ENCODE assay signal across 1 cellular context in the genomic region with DNA sequence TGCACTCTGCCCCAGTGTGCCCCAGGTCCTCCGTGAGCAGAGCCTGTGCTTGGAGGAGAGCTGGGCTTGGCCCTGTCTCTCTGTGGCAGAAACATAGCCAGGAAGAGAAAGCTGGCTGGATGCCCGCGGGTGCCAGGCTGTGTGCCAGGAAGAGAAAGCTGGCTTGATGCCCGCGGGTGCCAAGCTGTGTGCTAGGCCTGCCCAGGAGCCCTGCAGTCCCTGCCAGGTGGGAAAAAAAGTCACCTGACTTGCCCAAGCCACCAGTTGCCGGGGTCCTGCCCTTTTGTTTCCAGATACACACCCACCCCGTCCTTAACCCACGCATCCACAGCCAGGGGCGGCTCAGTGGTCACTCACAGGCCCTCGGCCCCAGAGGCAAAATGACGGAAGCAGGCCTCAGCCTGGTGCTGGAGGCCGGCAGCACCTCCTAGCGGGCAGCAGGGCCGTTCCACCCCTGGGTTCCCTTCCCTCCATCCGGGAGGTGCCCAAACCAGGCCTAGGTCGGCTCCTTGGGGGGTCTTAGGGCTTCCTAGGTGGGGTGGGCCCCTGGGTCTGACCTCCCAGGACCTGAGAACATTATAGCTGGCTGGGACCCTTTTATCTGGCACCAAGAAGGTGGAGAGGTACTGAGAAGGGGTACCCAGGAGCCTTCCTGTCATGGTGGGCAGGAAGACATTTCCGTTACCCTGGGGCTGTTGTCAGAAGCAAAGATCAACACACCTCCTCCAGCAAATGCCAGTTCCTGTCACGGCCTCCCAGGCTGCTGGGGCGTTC.
TF ChIP-seq lines count a peak whose summit lies in the region.

No MANE protein-coding gene starts in this region.

TF ChIP-seq in HepG2, 621 proteins besides CTCF, POLR2A, EP300 and RAD21 (continued from another document and continues in another):
- TF ChIP-seq, protein P1, sequence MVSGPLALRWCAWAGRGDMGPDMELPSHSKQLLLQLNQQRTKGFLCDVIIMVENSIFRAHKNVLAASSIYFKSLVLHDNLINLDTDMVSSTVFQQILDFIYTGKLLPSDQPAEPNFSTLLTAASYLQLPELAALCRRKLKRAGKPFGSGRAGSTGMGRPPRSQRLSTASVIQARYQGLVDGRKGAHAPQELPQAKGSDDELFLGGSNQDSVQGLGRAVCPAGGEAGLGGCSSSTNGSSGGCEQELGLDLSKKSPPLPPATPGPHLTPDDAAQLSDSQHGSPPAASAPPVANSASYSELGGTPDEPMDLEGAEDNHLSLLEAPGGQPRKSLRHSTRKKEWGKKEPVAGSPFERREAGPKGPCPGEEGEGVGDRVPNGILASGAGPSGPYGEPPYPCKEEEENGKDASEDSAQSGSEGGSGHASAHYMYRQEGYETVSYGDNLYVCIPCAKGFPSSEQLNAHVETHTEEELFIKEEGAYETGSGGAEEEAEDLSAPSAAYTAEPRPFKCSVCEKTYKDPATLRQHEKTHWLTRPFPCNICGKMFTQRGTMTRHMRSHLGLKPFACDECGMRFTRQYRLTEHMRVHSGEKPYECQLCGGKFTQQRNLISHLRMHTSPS (CRISPR knock-in tag; IDR thresholded peaks at IDR 0.05; ENCODE audit: low read depth), result peak; percentile 60
- TF ChIP-seq HMG20B (CRISPR knock-in tag; conservative IDR thresholded peaks at IDR 0.05) (no peak), TBX2 (CRISPR knock-in tag; IDR thresholded peaks at IDR 0.05; ENCODE audit: borderline replicate concordance) (peak; percentile 39), ZNF776 (CRISPR knock-in tag; IDR thresholded peaks at IDR 0.05) (no peak), NCOA1 (CRISPR knock-in tag; IDR thresholded peaks at IDR 0.05) (peak; percentile 58; the same call in 1 of the 2 replicates), ZNF383 (CRISPR knock-in tag; IDR thresholded peaks at IDR 0.05; ENCODE audit: borderline replicate concordance) (no peak), PHF8 (CRISPR knock-in tag; IDR thresholded peaks at IDR 0.05) (peak; percentile 42; the same call in 1 of the 2 replicates), ZNF17 (CRISPR knock-in tag; IDR thresholded peaks at IDR 0.05) (no peak), MBNL3 (CRISPR knock-in tag; conservative IDR thresholded peaks at IDR 0.05) (no peak), SOX5 (CRISPR knock-in tag; IDR thresholded peaks at IDR 0.05; ENCODE audit: borderline replicate concordance) (no peak), ZNF468 (CRISPR knock-in tag; IDR thresholded peaks at IDR 0.05) (no peak), ZBTB8A (CRISPR knock-in tag; IDR thresholded peaks at IDR 0.05; ENCODE audit: borderline replicate concordance, low read depth) (no peak), ZNF331 (CRISPR knock-in tag; IDR thresholded peaks at IDR 0.05) (no peak), NFIB (CRISPR knock-in tag; IDR thresholded peaks at IDR 0.05; ENCODE audit: borderline replicate concordance) (no peak), ZNF773 (CRISPR knock-in tag; IDR thresholded peaks at IDR 0.05; ENCODE audit: borderline replicate concordance) (no peak), CENPT (CRISPR knock-in tag; IDR thresholded peaks at IDR 0.05; ENCODE audit: low read depth) (no peak), TAF15 (IDR thresholded peaks at IDR 0.05; ENCODE audit: low read depth, low read length, poor library complexity, severe bottlenecking) (no peak), KLF9 (CRISPR knock-in tag; IDR thresholded peaks at IDR 0.05; ENCODE audit: low read depth) (no peak), ZNF232 (CRISPR knock-in tag; IDR thresholded peaks at IDR 0.05; ENCODE audit: borderline replicate concordance) (0 out of 2 replicates have a peak, but pooled peaks have one; percentile 57), ZBTB3 (CRISPR knock-in tag; IDR thresholded peaks at IDR 0.05; ENCODE audit: borderline replicate concordance, low read depth) (no peak), TGIF2 (CRISPR knock-in tag; IDR thresholded peaks at IDR 0.05) (peak; percentile 18; the same call in 1 of the 2 replicates), MXI1 (IDR thresholded peaks at IDR 0.05; ENCODE audit: borderline replicate concordance, low read depth, low read length) (peak; percentile 25; the same call in 1 of the 3 replicates), SNRNP70 (IDR thresholded peaks at IDR 0.05; ENCODE audit: low read depth, low read length) (no peak), KAT8 (CRISPR knock-in tag; IDR thresholded peaks at IDR 0.05) (peak; percentile 35; the same call in 1 of the 2 replicates), ZSCAN9 (CRISPR knock-in tag; IDR thresholded peaks at IDR 0.05; ENCODE audit: borderline replicate concordance) (no peak), ZNF333 (CRISPR knock-in tag; IDR thresholded peaks at IDR 0.05; ENCODE audit: borderline replicate concordance) (0 out of 2 replicates have a peak, but pooled peaks have one; percentile 78), KDM2A (CRISPR knock-in tag; IDR thresholded peaks at IDR 0.05; ENCODE audit: borderline replicate concordance, low read depth) (peak; percentile 69; the same call in 1 of the 2 replicates), ZNF343 (CRISPR knock-in tag; IDR thresholded peaks at IDR 0.05) (peak; percentile 80; the same call in 1 of the 2 replicates), ZNF124 (CRISPR knock-in tag; IDR thresholded peaks at IDR 0.05) (0 out of 2 replicates have a peak, but pooled peaks have one; percentile 27), ZNF678 (CRISPR knock-in tag; IDR thresholded peaks at IDR 0.05) (no peak), CEBPB (IDR thresholded peaks at IDR 0.05; ENCODE audit: borderline replicate concordance, low read depth, low read length) (no peak), ONECUT2 (CRISPR knock-in tag; IDR thresholded peaks at IDR 0.05) (no peak), HOXA7 (CRISPR knock-in tag; IDR thresholded peaks at IDR 0.05) (no peak), BORCS8-MEF2B (CRISPR knock-in tag; IDR thresholded peaks at IDR 0.05) (peak; percentile 19; the same call in 1 of the 2 replicates), HCFC1 (IDR thresholded peaks at IDR 0.05; ENCODE audit: low read depth, low read length) (0 out of 2 replicates have a peak, but pooled peaks have one; percentile 31), ZNF75D (CRISPR knock-in tag; IDR thresholded peaks at IDR 0.05; ENCODE audit: borderline replicate concordance) (no peak)
- TF ChIP-seq, protein P2, sequence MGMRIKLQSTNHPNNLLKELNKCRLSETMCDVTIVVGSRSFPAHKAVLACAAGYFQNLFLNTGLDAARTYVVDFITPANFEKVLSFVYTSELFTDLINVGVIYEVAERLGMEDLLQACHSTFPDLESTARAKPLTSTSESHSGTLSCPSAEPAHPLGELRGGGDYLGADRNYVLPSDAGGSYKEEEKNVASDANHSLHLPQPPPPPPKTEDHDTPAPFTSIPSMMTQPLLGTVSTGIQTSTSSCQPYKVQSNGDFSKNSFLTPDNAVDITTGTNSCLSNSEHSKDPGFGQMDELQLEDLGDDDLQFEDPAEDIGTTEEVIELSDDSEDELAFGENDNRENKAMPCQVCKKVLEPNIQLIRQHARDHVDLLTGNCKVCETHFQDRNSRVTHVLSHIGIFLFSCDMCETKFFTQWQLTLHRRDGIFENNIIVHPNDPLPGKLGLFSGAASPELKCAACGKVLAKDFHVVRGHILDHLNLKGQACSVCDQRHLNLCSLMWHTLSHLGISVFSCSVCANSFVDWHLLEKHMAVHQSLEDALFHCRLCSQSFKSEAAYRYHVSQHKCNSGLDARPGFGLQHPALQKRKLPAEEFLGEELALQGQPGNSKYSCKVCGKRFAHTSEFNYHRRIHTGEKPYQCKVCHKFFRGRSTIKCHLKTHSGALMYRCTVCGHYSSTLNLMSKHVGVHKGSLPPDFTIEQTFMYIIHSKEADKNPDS (CRISPR knock-in tag; IDR thresholded peaks at IDR 0.05), result peak; percentile 63; the same call in 1 of the 2 replicates
- TF ChIP-seq, protein P3, sequence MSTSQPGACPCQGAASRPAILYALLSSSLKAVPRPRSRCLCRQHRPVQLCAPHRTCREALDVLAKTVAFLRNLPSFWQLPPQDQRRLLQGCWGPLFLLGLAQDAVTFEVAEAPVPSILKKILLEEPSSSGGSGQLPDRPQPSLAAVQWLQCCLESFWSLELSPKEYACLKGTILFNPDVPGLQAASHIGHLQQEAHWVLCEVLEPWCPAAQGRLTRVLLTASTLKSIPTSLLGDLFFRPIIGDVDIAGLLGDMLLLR (CRISPR knock-in tag; IDR thresholded peaks at IDR 0.05), result no peak
- TF ChIP-seq, protein P4, sequence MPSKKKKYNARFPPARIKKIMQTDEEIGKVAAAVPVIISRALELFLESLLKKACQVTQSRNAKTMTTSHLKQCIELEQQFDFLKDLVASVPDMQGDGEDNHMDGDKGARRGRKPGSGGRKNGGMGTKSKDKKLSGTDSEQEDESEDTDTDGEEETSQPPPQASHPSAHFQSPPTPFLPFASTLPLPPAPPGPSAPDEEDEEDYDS (CRISPR knock-in tag; IDR thresholded peaks at IDR 0.05), result no peak; the same call in 1 of the 2 replicates
- TF ChIP-seq, protein P5, sequence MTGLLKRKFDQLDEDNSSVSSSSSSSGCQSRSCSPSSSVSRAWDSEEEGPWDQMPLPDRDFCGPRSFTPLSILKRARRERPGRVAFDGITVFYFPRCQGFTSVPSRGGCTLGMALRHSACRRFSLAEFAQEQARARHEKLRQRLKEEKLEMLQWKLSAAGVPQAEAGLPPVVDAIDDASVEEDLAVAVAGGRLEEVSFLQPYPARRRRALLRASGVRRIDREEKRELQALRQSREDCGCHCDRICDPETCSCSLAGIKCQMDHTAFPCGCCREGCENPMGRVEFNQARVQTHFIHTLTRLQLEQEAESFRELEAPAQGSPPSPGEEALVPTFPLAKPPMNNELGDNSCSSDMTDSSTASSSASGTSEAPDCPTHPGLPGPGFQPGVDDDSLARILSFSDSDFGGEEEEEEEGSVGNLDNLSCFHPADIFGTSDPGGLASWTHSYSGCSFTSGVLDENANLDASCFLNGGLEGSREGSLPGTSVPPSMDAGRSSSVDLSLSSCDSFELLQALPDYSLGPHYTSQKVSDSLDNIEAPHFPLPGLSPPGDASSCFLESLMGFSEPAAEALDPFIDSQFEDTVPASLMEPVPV (CRISPR knock-in tag; IDR thresholded peaks at IDR 0.05), result 0 out of 2 replicates have a peak, but pooled peaks have one; percentile 39
- TF ChIP-seq, protein P6, sequence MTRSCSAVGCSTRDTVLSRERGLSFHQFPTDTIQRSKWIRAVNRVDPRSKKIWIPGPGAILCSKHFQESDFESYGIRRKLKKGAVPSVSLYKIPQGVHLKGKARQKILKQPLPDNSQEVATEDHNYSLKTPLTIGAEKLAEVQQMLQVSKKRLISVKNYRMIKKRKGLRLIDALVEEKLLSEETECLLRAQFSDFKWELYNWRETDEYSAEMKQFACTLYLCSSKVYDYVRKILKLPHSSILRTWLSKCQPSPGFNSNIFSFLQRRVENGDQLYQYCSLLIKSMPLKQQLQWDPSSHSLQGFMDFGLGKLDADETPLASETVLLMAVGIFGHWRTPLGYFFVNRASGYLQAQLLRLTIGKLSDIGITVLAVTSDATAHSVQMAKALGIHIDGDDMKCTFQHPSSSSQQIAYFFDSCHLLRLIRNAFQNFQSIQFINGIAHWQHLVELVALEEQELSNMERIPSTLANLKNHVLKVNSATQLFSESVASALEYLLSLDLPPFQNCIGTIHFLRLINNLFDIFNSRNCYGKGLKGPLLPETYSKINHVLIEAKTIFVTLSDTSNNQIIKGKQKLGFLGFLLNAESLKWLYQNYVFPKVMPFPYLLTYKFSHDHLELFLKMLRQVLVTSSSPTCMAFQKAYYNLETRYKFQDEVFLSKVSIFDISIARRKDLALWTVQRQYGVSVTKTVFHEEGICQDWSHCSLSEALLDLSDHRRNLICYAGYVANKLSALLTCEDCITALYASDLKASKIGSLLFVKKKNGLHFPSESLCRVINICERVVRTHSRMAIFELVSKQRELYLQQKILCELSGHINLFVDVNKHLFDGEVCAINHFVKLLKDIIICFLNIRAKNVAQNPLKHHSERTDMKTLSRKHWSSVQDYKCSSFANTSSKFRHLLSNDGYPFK (CRISPR knock-in tag; IDR thresholded peaks at IDR 0.05; ENCODE audit: borderline replicate concordance), result no peak
- TF ChIP-seq, protein P7, sequence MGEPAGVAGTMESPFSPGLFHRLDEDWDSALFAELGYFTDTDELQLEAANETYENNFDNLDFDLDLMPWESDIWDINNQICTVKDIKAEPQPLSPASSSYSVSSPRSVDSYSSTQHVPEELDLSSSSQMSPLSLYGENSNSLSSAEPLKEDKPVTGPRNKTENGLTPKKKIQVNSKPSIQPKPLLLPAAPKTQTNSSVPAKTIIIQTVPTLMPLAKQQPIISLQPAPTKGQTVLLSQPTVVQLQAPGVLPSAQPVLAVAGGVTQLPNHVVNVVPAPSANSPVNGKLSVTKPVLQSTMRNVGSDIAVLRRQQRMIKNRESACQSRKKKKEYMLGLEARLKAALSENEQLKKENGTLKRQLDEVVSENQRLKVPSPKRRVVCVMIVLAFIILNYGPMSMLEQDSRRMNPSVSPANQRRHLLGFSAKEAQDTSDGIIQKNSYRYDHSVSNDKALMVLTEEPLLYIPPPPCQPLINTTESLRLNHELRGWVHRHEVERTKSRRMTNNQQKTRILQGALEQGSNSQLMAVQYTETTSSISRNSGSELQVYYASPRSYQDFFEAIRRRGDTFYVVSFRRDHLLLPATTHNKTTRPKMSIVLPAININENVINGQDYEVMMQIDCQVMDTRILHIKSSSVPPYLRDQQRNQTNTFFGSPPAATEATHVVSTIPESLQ (CRISPR knock-in tag; conservative IDR thresholded peaks at IDR 0.05), result no peak
- TF ChIP-seq, protein P8, sequence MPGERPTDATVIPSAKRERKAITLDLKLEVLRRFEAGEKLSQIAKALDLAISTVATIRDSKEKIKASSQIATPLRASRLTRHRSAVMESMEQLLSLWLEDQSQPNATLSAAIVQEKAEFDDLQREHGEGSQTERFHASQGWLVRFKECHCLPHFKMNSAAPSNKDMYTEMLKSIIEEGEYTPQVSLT (CRISPR knock-in tag; IDR thresholded peaks at IDR 0.05; ENCODE audit: borderline replicate concordance, low read depth), result no peak
- TF ChIP-seq, protein P9, sequence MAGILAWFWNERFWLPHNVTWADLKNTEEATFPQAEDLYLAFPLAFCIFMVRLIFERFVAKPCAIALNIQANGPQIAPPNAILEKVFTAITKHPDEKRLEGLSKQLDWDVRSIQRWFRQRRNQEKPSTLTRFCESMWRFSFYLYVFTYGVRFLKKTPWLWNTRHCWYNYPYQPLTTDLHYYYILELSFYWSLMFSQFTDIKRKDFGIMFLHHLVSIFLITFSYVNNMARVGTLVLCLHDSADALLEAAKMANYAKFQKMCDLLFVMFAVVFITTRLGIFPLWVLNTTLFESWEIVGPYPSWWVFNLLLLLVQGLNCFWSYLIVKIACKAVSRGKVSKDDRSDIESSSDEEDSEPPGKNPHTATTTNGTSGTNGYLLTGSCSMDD (CRISPR knock-in tag; IDR thresholded peaks at IDR 0.05), result no peak
- TF ChIP-seq, protein P10, sequence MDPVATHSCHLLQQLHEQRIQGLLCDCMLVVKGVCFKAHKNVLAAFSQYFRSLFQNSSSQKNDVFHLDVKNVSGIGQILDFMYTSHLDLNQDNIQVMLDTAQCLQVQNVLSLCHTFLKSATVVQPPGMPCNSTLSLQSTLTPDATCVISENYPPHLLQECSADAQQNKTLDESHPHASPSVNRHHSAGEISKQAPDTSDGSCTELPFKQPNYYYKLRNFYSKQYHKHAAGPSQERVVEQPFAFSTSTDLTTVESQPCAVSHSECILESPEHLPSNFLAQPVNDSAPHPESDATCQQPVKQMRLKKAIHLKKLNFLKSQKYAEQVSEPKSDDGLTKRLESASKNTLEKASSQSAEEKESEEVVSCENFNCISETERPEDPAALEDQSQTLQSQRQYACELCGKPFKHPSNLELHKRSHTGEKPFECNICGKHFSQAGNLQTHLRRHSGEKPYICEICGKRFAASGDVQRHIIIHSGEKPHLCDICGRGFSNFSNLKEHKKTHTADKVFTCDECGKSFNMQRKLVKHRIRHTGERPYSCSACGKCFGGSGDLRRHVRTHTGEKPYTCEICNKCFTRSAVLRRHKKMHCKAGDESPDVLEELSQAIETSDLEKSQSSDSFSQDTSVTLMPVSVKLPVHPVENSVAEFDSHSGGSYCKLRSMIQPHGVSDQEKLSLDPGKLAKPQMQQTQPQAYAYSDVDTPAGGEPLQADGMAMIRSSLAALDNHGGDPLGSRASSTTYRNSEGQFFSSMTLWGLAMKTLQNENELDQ (CRISPR knock-in tag; IDR thresholded peaks at IDR 0.05; ENCODE audit: borderline replicate concordance), result no peak
